In the genomic region with DNA sequence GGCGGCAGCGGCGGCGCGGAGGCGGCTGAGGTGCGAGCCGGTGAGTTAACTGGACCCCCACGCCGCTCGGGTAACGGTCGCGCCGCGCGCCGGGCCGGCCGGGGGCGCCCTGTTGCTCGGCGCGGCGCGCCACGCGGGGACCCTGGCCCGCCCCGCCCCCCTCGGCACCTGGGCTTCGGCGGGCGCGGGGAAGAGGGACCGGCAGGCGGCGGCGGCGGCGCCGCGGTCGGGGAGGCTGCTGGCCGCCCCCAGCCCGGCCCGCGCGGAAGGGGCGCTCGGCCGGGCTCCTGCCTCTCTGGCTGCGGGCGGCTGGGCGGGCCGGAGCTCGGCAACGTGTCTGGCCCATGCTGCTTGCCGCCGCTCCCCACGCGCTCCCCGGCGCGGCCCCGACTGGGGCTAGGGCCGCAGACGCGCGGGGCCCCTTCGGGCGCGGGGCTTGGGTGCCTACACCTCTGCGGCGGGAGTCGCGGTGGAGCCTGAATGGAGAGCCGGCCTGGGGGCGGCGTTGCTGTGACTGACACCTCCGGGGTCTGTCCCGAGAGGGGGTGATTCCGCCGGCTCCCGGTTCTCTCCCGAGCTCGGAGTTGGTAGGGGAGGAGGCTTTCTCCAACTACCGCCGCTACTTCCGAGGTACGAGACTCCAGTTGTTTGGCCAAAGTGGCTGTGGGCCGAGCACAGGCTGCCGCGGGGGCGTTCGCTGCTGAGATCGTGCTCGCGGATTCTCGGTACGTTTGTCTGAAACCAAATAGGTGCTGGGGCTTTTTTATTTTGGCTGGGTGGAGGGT, we compare ENCODE assay signal across 7 cellular contexts. TPM values are rescaled to one million over a fixed set of nuclear protein-coding genes. Genes with fewer than 3 reads are reported as not detected.
DNase-seq lines count a peak whose midpoint lies in the region; TF ChIP-seq lines count a peak whose summit lies in the region.

No MANE protein-coding gene starts in this region.

- DNase-seq in GM13976 (ENCODE audit: low spot score) (peak; percentile 60), H4 (ENCODE audit: low spot score) (peak; percentile 51), Kasumi-1 (lab: John Stamatoyannopoulos, UW) (peak; percentile 53 to 62), WERI-Rb-1 (peak; percentile 51), chondrocyte (ENCODE audit: low spot score) (peak; percentile 93), left kidney (ENCODE audit: low read depth, low spot score) (peak; percentile 82)
- peak; percentile 32 for DNase-seq in stimulated activated CD4-positive, alpha-beta T cell treated with anti-CD3 and anti-CD28 coated beads, Interleukin-2, amount 100 ng/mL, for 4 hours (ENCODE audit: low read depth)

- no peak for TF ChIP-seq CTCF in GM13976 (IDR thresholded peaks at IDR 0.05; ENCODE audit: borderline replicate concordance, control extremely low read depth, extremely low read depth, insufficient read depth, missing control alignments)
- TF ChIP-seq CTCF in WERI-Rb-1 (IDR thresholded peaks at IDR 0.05; ENCODE audit: low read depth, low read length): no peak
- TF ChIP-seq CTCF in chondrocyte (IDR thresholded peaks at IDR 0.05): peak; percentile 31

- H3K36me3 ChIP-seq in WERI-Rb-1: no peaks in the 10 kb centered on the region

- peak overlapping the region; percentile 64 for H3K27ac ChIP-seq in WERI-Rb-1

- H3K9me3 Mint-ChIP-seq in chondrocyte (ENCODE audit: low read depth): no peaks in the 10 kb centered on the region

- peaks cover 23% of the 10 kb centered on the region for H3K4me1 Mint-ChIP-seq in chondrocyte (ENCODE audit: low read depth)

- H3K27me3 ChIP-seq in WERI-Rb-1 (ENCODE audit: insufficient read depth, low read depth, severe bottlenecking): no peaks in the 10 kb centered on the region

- in situ Hi-C loops in GM13976 (cut with MboI; ENCODE audit: low sequenced_read_pairs, unreplicated experiment): loop anchor here (10.0 kb wide), 1 partner anchor 159 kb away; no protein-coding TSS in a partner anchor

- H3K4me3 ChIP-seq in WERI-Rb-1 (ENCODE audit: low read depth, low read length): peak overlapping the region; percentile 88

- no peaks in the 10 kb centered on the region for H3K9me3 ChIP-seq in WERI-Rb-1 (ENCODE audit: severe bottlenecking)

- H3K4me3 Mint-ChIP-seq in chondrocyte (ENCODE audit: unreplicated experiment): peak overlapping the region; percentile 98

- peak overlapping the region; percentile 96 for H3K27ac Mint-ChIP-seq in chondrocyte (ENCODE audit: unreplicated experiment)

- H3K36me3 Mint-ChIP-seq in chondrocyte (ENCODE audit: low read depth): no peaks in the 10 kb centered on the region

- H3K27me3 Mint-ChIP-seq in chondrocyte (ENCODE audit: low read depth): peaks cover 11% of the 10 kb centered on the region

RNA-seq across cellular contexts. Expression of a gene that starts 0.5 kb away (rescaled TPM):
- total RNA-seq in H4 (2014; rRNA removed; shearing (Covaris generic)): 40.0 and 49.1 TPM in 2 replicates
- total RNA-seq in chondrocyte: 20.3 to 30.4 TPM (median 20.8 TPM) in 3 replicates

Comparison
In these comparisons a context has a peak if more than half of its experiments do, and no peak if none do; other contexts are left out.
1. Peak in every context shown above with its lines: DNase-seq, H3K4me3 ChIP-seq and H3K27ac ChIP-seq.
2. DNase-seq: peak in every context shown above with its lines; median percentile 93 in chondrocyte; 82 in left kidney; 60 in GM13976; 58 in Kasumi-1; 51 in H4; 51 in WERI-Rb-1; 32 in stimulated activated CD4-positive, alpha-beta T cell treated with anti-CD3 and anti-CD28 coated beads, Interleukin-2, amount 100 ng/mL, for 4 hours.